Comparison of ENCODE assay signal across 8 cellular contexts in genomic region chr2:85792783-85793441, GRCh38. TPM values are rescaled to one million over a fixed set of nuclear protein-coding genes. Genes with fewer than 3 reads are reported as not detected.
DNase-seq lines count a peak whose midpoint lies in the region; ATAC-seq and TF ChIP-seq lines count a peak whose summit lies in the region.
"Had no signal": no experiment of that assay in that cellular context is flagged by ENCODE, and none has a peak within 500 bp of the region (broad histone marks: within the 10 kb centered on the region; RNA-seq: fewer than 3 reads in every experiment).

No MANE protein-coding gene starts in this region.

- WGBS in endodermal cell (ENCODE audit: insufficient coverage in 1 of 2, insufficient read length in 1 of 2), 2 experiments = 90 to 100% methylated on average over 4 to 8 of the region's 8 CpGs

- H3K36me3 Mint-ChIP-seq in endodermal cell (ENCODE audit: low read depth) = no peaks in the 10 kb centered on the region

- intact Hi-C loops in lower lobe of right lung (cut with DNase I) = no loop called here
- intact Hi-C loops in uterus (cut with DNase I; ENCODE audit: low total_unique reads) = no loop called here

- H3K27me3 ChIP-seq in lower lobe of right lung (ENCODE audit: low read depth) (no peaks in the 10 kb centered on the region), uterus (no peaks in the 10 kb centered on the region), endodermal cell (ENCODE audit: control insufficient read depth, insufficient read depth, low read length, poor library complexity, severe bottlenecking) (peaks cover 9% of the 10 kb centered on the region)

- peaks cover 6% of the 10 kb centered on the region for H3K4me1 Mint-ChIP-seq in endodermal cell

- no peak for TF ChIP-seq POLR2A in uterus (IDR thresholded peaks at IDR 0.05)

- DNase-seq in NCI-H446 (lab: John Stamatoyannopoulos, UW) (peak; percentile 97 to 99), cerebellum (ENCODE audit: low spot score) (peak; percentile 25), lower lobe of right lung (no peak), uterus (peak in 1 of 2 donors; percentile 32), endodermal cell (no peak), DMS153 (lab: John Stamatoyannopoulos, UW) (no peak), GDM1 (lab: John Stamatoyannopoulos, UW) (no peak)
- DNase-seq: activated naive CD4-positive, alpha-beta T cell treated with anti-CD3 and anti-CD28 coated beads, Interleukin-2, amount 50 U/mL, for 16 hours had no signal

- no peak for TF ChIP-seq CTCF in lower lobe of right lung (IDR thresholded peaks at IDR 0.05)
- TF ChIP-seq CTCF in uterus (IDR thresholded peaks at IDR 0.05) = no peak
- TF ChIP-seq CTCF in endodermal cell (conservative IDR thresholded peaks at IDR 0.05) = no peak

- H3K9me3 ChIP-seq in lower lobe of right lung (no peaks in the 10 kb centered on the region), uterus (no peaks in the 10 kb centered on the region), endodermal cell (ENCODE audit: control insufficient read depth, low read length) (no peaks in the 10 kb centered on the region)

- no peak overlapping the region for H3K27ac Mint-ChIP-seq in endodermal cell

- H3K27ac ChIP-seq in lower lobe of right lung (peak overlapping the region; percentile 74), uterus (peak overlapping the region; percentile 84 to 91), endodermal cell (ENCODE audit: low read depth, low read length) (no peak overlapping the region)

- no peak overlapping the region for H3K9ac ChIP-seq in endodermal cell (ENCODE audit: extremely low read depth, low read length, poor library complexity, severe bottlenecking)

- peaks cover 68% of the 10 kb centered on the region for H3K4me1 ChIP-seq in lower lobe of right lung
- peaks cover 5 to 42% of the 10 kb centered on the region in 2 donors for H3K4me1 ChIP-seq in uterus
- no peaks in the 10 kb centered on the region for H3K4me1 ChIP-seq in endodermal cell (ENCODE audit: control insufficient read depth, insufficient read depth, low read length)

- H3K9me3 Mint-ChIP-seq in endodermal cell = no peaks in the 10 kb centered on the region

- H3K27me3 Mint-ChIP-seq in endodermal cell (ENCODE audit: insufficient read depth) = peaks cover 20% of the 10 kb centered on the region

- no peak overlapping the region for H3K4me3 Mint-ChIP-seq in endodermal cell

- no peak overlapping the region for H3K4me3 ChIP-seq in lower lobe of right lung
- no peak overlapping the region for H3K4me3 ChIP-seq in uterus
- H3K4me3 ChIP-seq in endodermal cell (ENCODE audit: low read length) = no peak overlapping the region

- peaks cover 29% of the 10 kb centered on the region for H3K36me3 ChIP-seq in lower lobe of right lung
- H3K36me3 ChIP-seq in uterus = no peaks in the 10 kb centered on the region
- no peaks in the 10 kb centered on the region for H3K36me3 ChIP-seq in endodermal cell (ENCODE audit: control insufficient read depth, insufficient read depth, low read length)

- ATAC-seq in lower lobe of right lung = peak in 1 of 2 donors; percentile 25

RNA-seq across cellular contexts. Expression of gene ATOH8, which starts 39.1 kb away (rescaled TPM):
- total RNA-seq in cerebellum (13.2 TPM), lower lobe of right lung (44.9 TPM), uterus (10 to 100 TPM; 13.2 to 83.0 (median 45.3) TPM), endodermal cell (1 to 10 TPM; 1.3 to 1.6 TPM)
- 6.6 TPM for polyA plus RNA-seq in endodermal cell (2013, experiment 1 of 2)
- 8.9 TPM for polyA plus RNA-seq in endodermal cell (2013, experiment 2 of 2)

Comparison
In these comparisons a context has a peak if more than half of its experiments do, and no peak if none do; other contexts are left out.
1. DNase-seq: peak in NCI-H446 (2 of 2) and cerebellum (single experiment); none in lower lobe of right lung (single experiment), endodermal cell (single experiment), DMS153 (single experiment) and GDM1 (single experiment).